ENCODE assay signal across 27 cellular contexts in the genomic region with DNA sequence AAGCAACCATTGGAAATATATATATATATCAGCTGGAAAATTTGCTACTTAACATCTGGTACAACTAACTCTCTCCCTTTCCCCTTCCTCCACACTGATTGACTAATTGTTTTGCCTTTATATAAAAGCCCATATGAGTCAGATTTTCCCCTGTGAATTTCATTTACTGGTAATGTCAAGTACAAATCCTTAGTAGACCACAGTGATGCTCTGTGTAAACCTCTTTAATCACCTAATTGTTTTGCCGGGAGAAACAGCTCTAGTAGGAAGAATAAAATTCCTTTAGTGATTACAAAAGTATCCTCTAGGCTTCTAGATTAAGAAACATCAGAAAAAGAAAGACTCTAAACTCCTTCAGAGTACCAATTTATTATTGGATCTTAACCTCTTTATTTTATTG.
DNase-seq lines count a peak whose midpoint lies in the region; TF ChIP-seq lines count a peak whose summit lies in the region.
"Had no signal": no experiment of that assay in that cellular context is flagged by ENCODE, and none has a peak within 500 bp of the region (broad histone marks: within the 10 kb centered on the region; RNA-seq: fewer than 3 reads in every experiment).

No MANE protein-coding gene starts in this region.

- peaks cover 4% of the 10 kb centered on the region for H3K27me3 ChIP-seq in adipocyte (replicated peaks; ENCODE audit: control insufficient read depth, insufficient read depth, low read length)
- H3K27me3 ChIP-seq: gastrocnemius medialis, neural progenitor cell, transverse colon had no signal

- no peaks in the 10 kb centered on the region for H3K4me1 ChIP-seq in adipocyte (ENCODE audit: control insufficient read depth, insufficient read depth, low read length)
- H3K4me1 ChIP-seq: gastrocnemius medialis, lower lobe of right lung, transverse colon had no signal

- no peaks in the 10 kb centered on the region for H3K36me3 Mint-ChIP-seq in nephron progenitor cell (ENCODE audit: low read depth)
- H3K36me3 Mint-ChIP-seq: activated naive CD4-positive, alpha-beta T cell treated with anti-CD3 and anti-CD28 coated beads, Interleukin-2, amount 10 ng/mL, durations not matched to agents 7 days and 5 days; CD14-positive monocyte; neural progenitor cell had no signal

- TF ChIP-seq CTCF in fibroblast of pulmonary artery (IDR thresholded peaks at IDR 0.05; ENCODE audit: low read length, missing control alignments) (no peak), GM10266 (IDR thresholded peaks at IDR 0.05; ENCODE audit: control insufficient read depth, insufficient read depth, low read depth, missing control alignments) (no peak), nephron progenitor cell (IDR thresholded peaks at IDR 0.05) (no peak)

- no peak overlapping the region for H3K4me3 Mint-ChIP-seq in nephron progenitor cell
- H3K4me3 Mint-ChIP-seq: activated CD4-positive, alpha-beta T cell treated with anti-CD3 and anti-CD28 coated beads, Interleukin-2, amount 10 ng/mL, durations not matched to agents 24 days and 14 days; activated naive CD4-positive, alpha-beta T cell treated with anti-CD3 and anti-CD28 coated beads, Interleukin-2, amount 10 ng/mL, durations not matched to agents 7 days and 5 days; CD14-positive monocyte; neural progenitor cell; T-helper 2 cell treated with Interferon-gamma antibody and Interleukin-4, amounts not matched to agents 5 μg/mL and 100 μg/mL, for 36 hours had no signal

- H3K27ac Mint-ChIP-seq in nephron progenitor cell = no peak overlapping the region
- H3K27ac Mint-ChIP-seq: activated CD4-positive, alpha-beta T cell treated with anti-CD3 and anti-CD28 coated beads, Interleukin-2, amount 10 ng/mL, durations not matched to agents 24 days and 14 days; activated naive CD4-positive, alpha-beta T cell treated with anti-CD3 and anti-CD28 coated beads, Interleukin-2, amount 10 ng/mL, durations not matched to agents 7 days and 5 days; CD14-positive monocyte; neural progenitor cell; progenitor cell of endocrine pancreas; T-helper 2 cell treated with Interferon-gamma antibody and Interleukin-4, amounts not matched to agents 5 μg/mL and 100 μg/mL, for 36 hours had no signal

- H3K9me3 Mint-ChIP-seq in nephron progenitor cell = no peaks in the 10 kb centered on the region
- H3K9me3 Mint-ChIP-seq: activated CD4-positive, alpha-beta T cell treated with anti-CD3 and anti-CD28 coated beads, Interleukin-2, amount 10 ng/mL, durations not matched to agents 24 days and 14 days; activated naive CD4-positive, alpha-beta T cell treated with anti-CD3 and anti-CD28 coated beads, Interleukin-2, amount 10 ng/mL, durations not matched to agents 7 days and 5 days; CD14-positive monocyte; neural progenitor cell; T-helper 2 cell treated with Interferon-gamma antibody and Interleukin-4, amounts not matched to agents 5 μg/mL and 100 μg/mL, for 36 hours had no signal

- H3K9ac ChIP-seq in adipocyte (ENCODE audit: low read length) = no peak overlapping the region
- H3K9ac ChIP-seq: GM23248, neural progenitor cell had no signal

- peaks cover 5% of the 10 kb centered on the region for H3K4me1 Mint-ChIP-seq in nephron progenitor cell
- H3K4me1 Mint-ChIP-seq: activated CD4-positive, alpha-beta T cell treated with anti-CD3 and anti-CD28 coated beads, Interleukin-2, amount 10 ng/mL, durations not matched to agents 24 days and 14 days; activated naive CD4-positive, alpha-beta T cell treated with anti-CD3 and anti-CD28 coated beads, Interleukin-2, amount 10 ng/mL, durations not matched to agents 7 days and 5 days; CD14-positive monocyte had no signal

- no peaks in the 10 kb centered on the region for H3K36me3 ChIP-seq in adipocyte (ENCODE audit: control insufficient read depth, insufficient read depth, low read length, severe bottlenecking)
- H3K36me3 ChIP-seq: gastrocnemius medialis, lower lobe of right lung, neural progenitor cell, transverse colon had no signal

- H3K4me3 ChIP-seq in adipocyte (ENCODE audit: low read length) (no peak overlapping the region), fibroblast of pulmonary artery (replicated peaks; ENCODE audit: low read depth, low read length) (no peak overlapping the region)
- H3K4me3 ChIP-seq: gastrocnemius medialis, GM23248, lower lobe of right lung, neural progenitor cell, transverse colon had no signal

- peak; percentile 80 for DNase-seq in H4 (ENCODE audit: low spot score)
- DNase-seq in adipocyte (ENCODE audit: low read depth) = peak; percentile 90
- DNase-seq in fibroblast of pulmonary artery (ENCODE audit: low read depth) = peak; percentile 1
- peak; percentile 32 for DNase-seq in non-pigmented ciliary epithelial cell (ENCODE audit: low read depth)
- DNase-seq in MV-4-11 (lab: John Stamatoyannopoulos, UW) = no peak
- no peak for DNase-seq in GM10266 (ENCODE audit: extremely low spot score)
- no peak for DNase-seq in nephron progenitor cell
- no peak for DNase-seq in KBM-7
- DNase-seq: activated CD4-positive, alpha-beta T cell treated with anti-CD3 and anti-CD28 coated beads, Interleukin-2, amount 10 ng/mL, durations not matched to agents 24 days and 14 days; activated naive CD4-positive, alpha-beta T cell treated with anti-CD3 and anti-CD28 coated beads, Interleukin-2, amount 10 ng/mL, durations not matched to agents 7 days and 5 days; activated T-cell treated with anti-CD3 and anti-CD28 coated beads, Interleukin-2, amount 50 U/mL, for 48 hours; aorta; DMS 273 treated with DMSO at 0.1 percent for 48 hours; gastrocnemius medialis; GM23248; Kasumi-1; lower lobe of right lung; NCI-H1092; NCI-H1930; NCI-H2227 treated with DMSO at 0.1 percent for 48 hours; NCI-H69; stimulated activated CD8-positive, alpha-beta memory T cell treated with anti-CD3 and anti-CD28 coated beads, Interleukin-4, amount 100 ng/mL, for 48 hours; transverse colon had no signal

- H3K9me3 ChIP-seq in adipocyte (ENCODE audit: control insufficient read depth, low read length) = no peaks in the 10 kb centered on the region
- H3K9me3 ChIP-seq: gastrocnemius medialis, lower lobe of right lung, transverse colon had no signal

- H3K27me3 Mint-ChIP-seq in nephron progenitor cell (ENCODE audit: low read depth, poor library complexity) = peaks cover 5% of the 10 kb centered on the region
- H3K27me3 Mint-ChIP-seq: activated CD4-positive, alpha-beta T cell treated with anti-CD3 and anti-CD28 coated beads, Interleukin-2, amount 10 ng/mL, durations not matched to agents 24 days and 14 days; activated naive CD4-positive, alpha-beta T cell treated with anti-CD3 and anti-CD28 coated beads, Interleukin-2, amount 10 ng/mL, durations not matched to agents 7 days and 5 days; progenitor cell of endocrine pancreas had no signal

- in situ Hi-C loops in KBM-7 (cut with MboI; ENCODE audit: low pct_unique_long_range_greater_than_20kb, low sequenced_read_pairs) = no loop called here

Comparison
In these comparisons a context has a peak if more than half of its experiments do, and no peak if none do; other contexts are left out.
1. DNase-seq: peak in H4 (single experiment), adipocyte (single experiment), fibroblast of pulmonary artery (single experiment) and non-pigmented ciliary epithelial cell (single experiment); none in MV-4-11 (single experiment), GM10266 (single experiment), nephron progenitor cell (single experiment) and KBM-7 (single experiment).